10 cellular contexts compared by ENCODE assay signal in the genomic region with DNA sequence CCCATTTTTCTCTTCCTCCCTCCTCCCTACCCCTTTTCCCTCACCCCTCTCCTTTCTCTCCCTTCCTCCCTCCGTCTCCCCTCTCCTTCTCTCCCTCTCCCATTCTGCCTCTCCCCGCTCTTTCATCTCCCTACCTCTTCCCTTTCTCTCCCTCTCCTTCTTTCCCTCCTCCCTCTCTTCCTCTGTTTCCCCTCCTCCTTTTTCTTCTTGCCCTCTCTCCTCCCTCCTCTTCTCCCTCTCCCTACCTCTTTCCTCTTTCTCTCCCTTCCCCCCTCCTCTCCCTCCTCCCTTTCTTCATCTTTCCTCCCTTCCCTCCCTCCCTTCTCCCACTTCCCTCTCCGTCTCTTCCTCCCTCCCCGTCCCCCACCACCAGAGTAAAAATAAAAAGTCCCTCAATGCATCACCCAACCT. TPM values are rescaled to one million over a fixed set of nuclear protein-coding genes. Genes with fewer than 3 reads are reported as not detected.
A peak's percentile ranks its signal among the peaks of the same experiment; 100 is the strongest.
DNase-seq lines count a peak whose midpoint lies in the region; ATAC-seq and TF ChIP-seq lines count a peak whose summit lies in the region.
"Had no signal": no experiment of that assay in that cellular context is flagged by ENCODE, and none has a peak within 500 bp of the region (broad histone marks: within the 10 kb centered on the region; RNA-seq: fewer than 3 reads in every experiment).

No MANE protein-coding gene starts in this region.

- H3K4me2 ChIP-seq in GM23338, result peak overlapping the region; percentile 73

- intact Hi-C loops in MCF 10A (cut with micrococcal nuclease), result no loop called here
- intact Hi-C loops in right cardiac atrium (cut with DNase I), result no loop called here
- intact Hi-C loops in prostate gland (cut with DNase I), result no loop called here
- intact Hi-C loops in activated CD4-positive, alpha-beta memory T cell treated with anti-CD3 and anti-CD28 coated beads for 36 hours (cut with micrococcal nuclease), result no loop called here

- H3K36me3 ChIP-seq in GM23338 (ENCODE audit: insufficient read depth) (0 out of 2 replicates have a peak, but pooled peaks cover 4% of the 10 kb centered on the region), prostate gland (no peaks in the 10 kb centered on the region)

- H3K4me1 ChIP-seq in GM23338 (ENCODE audit: insufficient read depth) (peaks cover 45% of the 10 kb centered on the region), right cardiac atrium (ENCODE audit: control insufficient read depth, insufficient read depth, low read length) (peaks cover 2% of the 10 kb centered on the region), prostate gland (replicated peaks) (peaks cover 20% of the 10 kb centered on the region)

- DNase-seq in GM23338 (ENCODE audit: low spot score), result peak; percentile 60
- no peak for DNase-seq in MCF 10A (ENCODE audit: unreplicated experiment)
- no peak for DNase-seq in right cardiac atrium
- DNase-seq in prostate gland (ENCODE audit: low spot score), result no peak
- no peak for DNase-seq in HuH-7.5 (ENCODE audit: low spot score)
- DNase-seq in activated CD4-positive, alpha-beta memory T cell treated with anti-CD3 and anti-CD28 coated beads for 36 hours, result no peak
- no peak for DNase-seq in stimulated activated CD4-positive, alpha-beta T cell treated with anti-CD3 and anti-CD28 coated beads, Interleukin-4, amount 100 ng/mL, for 4 hours
- DNase-seq in SW 1271 (lab: John Stamatoyannopoulos, UW), result no peak
- DNase-seq: activated T-cell treated with anti-CD3 and anti-CD28 coated beads, Interleukin-2, amount 50 U/mL, for 48 hours; anterior cingulate cortex had no signal

- TF ChIP-seq POLR2A in prostate gland (IDR thresholded peaks at IDR 0.05), result no peak

- H3K27ac Mint-ChIP-seq in GM23338, result peak overlapping the region; percentile 95; the same call in 1 of the 2 replicates
- H3K27ac Mint-ChIP-seq in MCF 10A (ENCODE audit: low read depth, unreplicated experiment), result peak overlapping the region; percentile 16
- H3K27ac Mint-ChIP-seq in activated CD4-positive, alpha-beta memory T cell treated with anti-CD3 and anti-CD28 coated beads for 36 hours, result no peak overlapping the region

- H3K79me2 ChIP-seq in GM23338 (replicated peaks; ENCODE audit: insufficient read depth), result no peaks in the 10 kb centered on the region

- ATAC-seq in GM23338 (no peak), right cardiac atrium (peak in 1 of 2 donors; percentile 17)

- H3K9me2 ChIP-seq in GM23338 (ENCODE audit: insufficient read depth), result peaks cover 11% of the 10 kb centered on the region

- H3K4me1 Mint-ChIP-seq in GM23338, result peaks cover 55% of the 10 kb centered on the region
- H3K4me1 Mint-ChIP-seq in MCF 10A (ENCODE audit: insufficient read depth, unreplicated experiment), result peaks cover 48% of the 10 kb centered on the region
- no peaks in the 10 kb centered on the region for H3K4me1 Mint-ChIP-seq in activated CD4-positive, alpha-beta memory T cell treated with anti-CD3 and anti-CD28 coated beads for 36 hours (ENCODE audit: low read depth)

- BruUV-seq in MCF 10A (replicated peaks; lab: Mats Ljungman, UMichigan), result no TSS peak

- H3K27ac ChIP-seq in GM23338 (ENCODE audit: low read depth) (peak overlapping the region; percentile 91), right cardiac atrium (ENCODE audit: low read length) (peak overlapping the region; percentile 66), prostate gland (peak overlapping the region; percentile 79 to 80)

- H3K36me3 Mint-ChIP-seq in GM23338 (ENCODE audit: low read depth) (peaks cover 21% of the 10 kb centered on the region), MCF 10A (ENCODE audit: insufficient read depth, unreplicated experiment) (no peaks in the 10 kb centered on the region)
- no peaks in the 10 kb centered on the region for H3K36me3 Mint-ChIP-seq in activated CD4-positive, alpha-beta memory T cell treated with anti-CD3 and anti-CD28 coated beads for 36 hours

- H2AFZ ChIP-seq in GM23338, result no peak overlapping the region

- H4K20me1 ChIP-seq in GM23338 (replicated peaks; ENCODE audit: insufficient read depth), result no peaks in the 10 kb centered on the region

- H3K27me3 ChIP-seq in GM23338 (ENCODE audit: insufficient read depth), result no peaks in the 10 kb centered on the region
- H3K27me3 ChIP-seq in right cardiac atrium (ENCODE audit: control insufficient read depth, insufficient read depth), result no peaks in the 10 kb centered on the region
- H3K27me3 ChIP-seq in prostate gland (replicated peaks; ENCODE audit: insufficient read depth), result no peaks in the 10 kb centered on the region

- H3F3A ChIP-seq in GM23338 (replicated peaks; ENCODE audit: low read depth), result peaks cover 10% of the 10 kb centered on the region

- 34% methylated on average over 4 of the region's 4 CpGs for WGBS in right cardiac atrium
- WGBS in prostate gland, result 43% methylated on average over 4 of the region's 4 CpGs

- POLR2A ChIA-PET in MCF 10A (lab: Yijun Ruan, JAX), result interaction anchor here (0.8 to 1.1 kb wide), 3 partner anchors 10 to 69 kb away, joined by 3 to 17 read pairs (median 5); partner anchors contain the start of gene CHD9NB
- POLR2A ChIA-PET in activated CD4-positive, alpha-beta memory T cell treated with anti-CD3 and anti-CD28 coated beads for 36 hours (lab: Charles Lee), result no interaction called here

- CTCF ChIA-PET in MCF 10A (lab: Yijun Ruan, JAX), result interaction anchor here (0.6 to 2.2 kb wide), 4 partner anchors 20 to 166 kb away, joined by 3 to 8 read pairs (median 6); no protein-coding TSS in a partner anchor
- CTCF ChIA-PET in activated CD4-positive, alpha-beta memory T cell treated with anti-CD3 and anti-CD28 coated beads for 36 hours (lab: Charles Lee), result no interaction called here

- H3K4me3 ChIP-seq in GM23338 (peak overlapping the region; percentile 56), right cardiac atrium (ENCODE audit: low read length) (peak overlapping the region; percentile 6), prostate gland (peak overlapping the region in 1 of 2 donors; percentile 24)

- no peaks in the 10 kb centered on the region for H3K9me3 ChIP-seq in right cardiac atrium (ENCODE audit: control insufficient read depth, low read length)
- no peaks in the 10 kb centered on the region for H3K9me3 ChIP-seq in prostate gland

- H3K4me3 Mint-ChIP-seq in GM23338, result peak overlapping the region; percentile 76
- H3K4me3 Mint-ChIP-seq in MCF 10A (ENCODE audit: unreplicated experiment), result peak overlapping the region; percentile 18
- no peak overlapping the region for H3K4me3 Mint-ChIP-seq in activated CD4-positive, alpha-beta memory T cell treated with anti-CD3 and anti-CD28 coated beads for 36 hours

- no peak for TF ChIP-seq CTCF in GM23338 (conservative IDR thresholded peaks at IDR 0.05; ENCODE audit: low read depth in 2 of 2)
- no peak for TF ChIP-seq CTCF in MCF 10A (IDR thresholded peaks at IDR 0.05; ENCODE audit: unreplicated experiment)
- no peak for TF ChIP-seq CTCF in prostate gland (IDR thresholded peaks at IDR 0.05)

- H3K27me3 Mint-ChIP-seq in GM23338 (ENCODE audit: insufficient read depth, low read depth, poor library complexity) (peaks cover 8% of the 10 kb centered on the region), MCF 10A (ENCODE audit: insufficient read depth, unreplicated experiment) (no peaks in the 10 kb centered on the region)
- peaks cover 9% of the 10 kb centered on the region for H3K27me3 Mint-ChIP-seq in activated CD4-positive, alpha-beta memory T cell treated with anti-CD3 and anti-CD28 coated beads for 36 hours

- H3K9me3 Mint-ChIP-seq in GM23338, result peaks cover 25% of the 10 kb centered on the region
- peaks cover 7% of the 10 kb centered on the region for H3K9me3 Mint-ChIP-seq in MCF 10A (ENCODE audit: unreplicated experiment)
- no peaks in the 10 kb centered on the region for H3K9me3 Mint-ChIP-seq in activated CD4-positive, alpha-beta memory T cell treated with anti-CD3 and anti-CD28 coated beads for 36 hours

RNA-seq across cellular contexts. Expression of gene CHD9NB, which starts 10.5 kb away (rescaled TPM):
- total RNA-seq in GM23338 (2014; rRNA removed; shearing (Covaris generic)), result 4.2 and 4.5 TPM in 2 replicates
- 1.5 and 1.7 TPM in 2 replicates for polyA plus RNA-seq in GM23338 (2016; fragmentation: Nextera tagmentation; extraction: Ambion mirVana)
- 2.4 and 2.9 TPM in 2 replicates for total RNA-seq in MCF 10A (2022)
- total RNA-seq in right cardiac atrium, result under 1 TPM; 0.50 to 0.94 (median 0.77) TPM
- polyA plus RNA-seq in right cardiac atrium, result 0.77 TPM
- 10 to 100 TPM in 1 of 2 donors, 1 to 10 TPM in 1; 4.3 to 26.7 TPM for total RNA-seq in prostate gland
- under 1 TPM in 1 of 2 experiments, not detected in 1; 0.12 TPM for total RNA-seq in activated CD4-positive, alpha-beta memory T cell treated with anti-CD3 and anti-CD28 coated beads for 36 hours

RNA-seq across cellular contexts. Expression of gene CHD9, which starts 12.6 kb away (rescaled TPM):
- total RNA-seq in GM23338 (2014; rRNA removed; shearing (Covaris generic)), result 18.8 and 21.9 TPM in 2 replicates
- polyA plus RNA-seq in GM23338 (2016; fragmentation: Nextera tagmentation; extraction: Ambion mirVana) (32.4 and 46.6 TPM in 2 replicates), right cardiac atrium (7.3 TPM)
- total RNA-seq in MCF 10A (2022) (62.8 and 62.9 TPM in 2 replicates), right cardiac atrium (10 to 100 TPM; 49.4 to 73.5 (median 57.4) TPM), prostate gland (10 to 100 TPM; 56.3 to 62.6 TPM)
- 10 to 100 TPM; 15.0 to 15.5 TPM for total RNA-seq in activated CD4-positive, alpha-beta memory T cell treated with anti-CD3 and anti-CD28 coated beads for 36 hours
